Comparison of ENCODE assay signal across 10 cellular contexts in the genomic region with DNA sequence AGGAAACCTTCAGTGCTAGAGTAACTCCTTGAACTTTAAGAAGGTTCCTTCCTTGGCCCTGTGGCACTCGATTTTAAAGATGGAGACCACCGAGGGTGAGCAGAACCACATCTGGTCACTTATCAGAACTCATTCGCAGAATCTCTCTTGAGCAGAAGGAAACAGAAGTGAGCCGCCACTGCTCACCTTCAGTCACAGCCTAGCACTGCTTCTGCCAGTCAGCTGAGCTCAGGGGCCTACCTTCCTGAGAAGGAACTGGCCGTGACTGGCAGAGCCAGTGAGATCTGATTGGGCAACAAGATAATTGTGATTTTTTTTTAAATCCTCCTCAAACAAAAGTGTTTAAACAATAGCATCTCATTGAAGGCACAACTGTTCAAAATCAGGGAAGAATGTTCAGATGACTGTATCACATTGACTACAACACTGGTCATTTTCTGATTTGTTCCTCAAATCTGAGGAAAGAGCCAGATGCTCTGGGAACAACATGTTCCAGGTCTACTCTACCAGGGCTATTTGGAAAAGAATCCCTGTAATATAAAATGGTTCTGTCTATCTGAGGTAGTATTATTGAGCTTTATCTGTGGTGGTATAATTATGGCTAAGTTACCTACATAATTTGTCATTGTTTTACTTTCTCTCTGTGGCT. TPM values are rescaled to one million over a fixed set of nuclear protein-coding genes. Genes with fewer than 3 reads are reported as not detected.
DNase-seq lines count a peak whose midpoint lies in the region; ATAC-seq and TF ChIP-seq lines count a peak whose summit lies in the region.
"Had no signal": no experiment of that assay in that cellular context is flagged by ENCODE, and none has a peak within 500 bp of the region (broad histone marks: within the 10 kb centered on the region; RNA-seq: fewer than 3 reads in every experiment).

No MANE protein-coding gene starts in this region.

- H3K4me1 ChIP-seq in neural progenitor cell (peaks cover 15% of the 10 kb centered on the region), body of pancreas (peaks cover 13% of the 10 kb centered on the region)

- TF ChIP-seq CTCF in neural progenitor cell (IDR thresholded peaks at IDR 0.05) (no peak), body of pancreas (IDR thresholded peaks at IDR 0.05) (no peak)

- peaks cover 4% of the 10 kb centered on the region for H3K36me3 Mint-ChIP-seq in activated naive CD4-positive, alpha-beta T cell treated with anti-CD3 and anti-CD28 coated beads for 36 hours (ENCODE audit: low read depth)
- H3K36me3 Mint-ChIP-seq in neural progenitor cell = peaks cover 2% of the 10 kb centered on the region

- H3K4me3 Mint-ChIP-seq in activated naive CD4-positive, alpha-beta T cell treated with anti-CD3 and anti-CD28 coated beads for 36 hours = peak overlapping the region; percentile 53
- no peak overlapping the region for H3K4me3 Mint-ChIP-seq in neural progenitor cell

- peaks cover 58% of the 10 kb centered on the region for H3K4me1 Mint-ChIP-seq in activated naive CD4-positive, alpha-beta T cell treated with anti-CD3 and anti-CD28 coated beads for 36 hours (ENCODE audit: low read depth)
- H3K4me1 Mint-ChIP-seq in neural progenitor cell = peaks cover 18% of the 10 kb centered on the region

- no peak overlapping the region for H3K4me3 ChIP-seq in neural progenitor cell
- H3K4me3 ChIP-seq in body of pancreas = no peak overlapping the region
- H3K4me3 ChIP-seq: pancreas had no signal

- H3K9me3 ChIP-seq in neural progenitor cell (ENCODE audit: low read depth) (no peaks in the 10 kb centered on the region), body of pancreas (no peaks in the 10 kb centered on the region)
- H3K9me3 ChIP-seq: pancreas had no signal

- TF ChIP-seq POLR2A in body of pancreas (IDR thresholded peaks at IDR 0.05) = no peak

- no peak for ATAC-seq in GM18502 (IDR thresholded peaks at IDR 0.05; ENCODE audit: poor library complexity, unreplicated experiment)
- ATAC-seq in body of pancreas = no peak
- ATAC-seq: pancreas had no signal

- peak overlapping the region; percentile 6 for H2AFZ ChIP-seq in neural progenitor cell (replicated peaks)

- H3F3A ChIP-seq in neural progenitor cell (ENCODE audit: low read depth) = peaks cover 8% of the 10 kb centered on the region

- H4K20me1 ChIP-seq in neural progenitor cell (ENCODE audit: low read depth) = peaks cover 14% of the 10 kb centered on the region

- intact Hi-C loops in activated naive CD4-positive, alpha-beta T cell treated with anti-CD3 and anti-CD28 coated beads for 36 hours (cut with micrococcal nuclease) = loop anchor here (5.0 kb wide), 6 partner anchors 232 to 1627 kb away; partner anchors contain the start of genes CBLL1 and HBP1
- intact Hi-C loops in body of pancreas (cut with DNase I) = no loop called here

- DNase-seq in stimulated activated CD4-positive, alpha-beta T cell treated with anti-CD3 and anti-CD28 coated beads, Interleukin-15, amount 100 ng/mL, for 48 hours (ENCODE audit: low read depth in 2 of 2) = peak; percentile 7 to 18
- DNase-seq in stimulated activated CD4-positive, alpha-beta T cell treated with anti-CD3 and anti-CD28 coated beads, Interleukin-12 subunit alpha, Interleukin-12 subunit beta, amount 100 ng/mL, for 4 hours = no peak
- DNase-seq in activated naive CD4-positive, alpha-beta T cell treated with anti-CD3 and anti-CD28 coated beads for 36 hours = peak; percentile 76
- DNase-seq in neural progenitor cell (ENCODE audit: low spot score) = no peak
- no peak for DNase-seq in NCI-H1092 treated with DMSO at 0.1 percent for 48 hours (lab: John Stamatoyannopoulos, UW)
- DNase-seq in NCI-H1105 (lab: John Stamatoyannopoulos, UW) = no peak
- DNase-seq in body of pancreas = no peak
- DNase-seq: brain microvascular endothelial cell, pancreas had no signal

- no peaks in the 10 kb centered on the region for H3K9me3 Mint-ChIP-seq in activated naive CD4-positive, alpha-beta T cell treated with anti-CD3 and anti-CD28 coated beads for 36 hours
- no peaks in the 10 kb centered on the region for H3K9me3 Mint-ChIP-seq in neural progenitor cell

- peak overlapping the region; percentile 82 for H3K27ac Mint-ChIP-seq in activated naive CD4-positive, alpha-beta T cell treated with anti-CD3 and anti-CD28 coated beads for 36 hours
- no peak overlapping the region for H3K27ac Mint-ChIP-seq in neural progenitor cell

- H3K36me3 ChIP-seq in neural progenitor cell (no peaks in the 10 kb centered on the region), body of pancreas (replicated peaks in 1 of 2; ENCODE audit: insufficient read depth in 1 of 2, low read depth in 2 of 2) (no peaks in the 10 kb centered on the region)
- H3K36me3 ChIP-seq: brain microvascular endothelial cell, pancreas had no signal

- H3K9ac ChIP-seq in neural progenitor cell = no peak overlapping the region

- CTCF ChIA-PET in activated naive CD4-positive, alpha-beta T cell treated with anti-CD3 and anti-CD28 coated beads for 36 hours (lab: Charles Lee) = interaction anchor here (0.9 to 1.5 kb wide), 4 partner anchors 12 to 43 kb away, joined by 3 to 5 read pairs (median 4); no protein-coding TSS in a partner anchor

- H3K27ac ChIP-seq in neural progenitor cell (no peak overlapping the region), body of pancreas (no peak overlapping the region)
- H3K27ac ChIP-seq: brain microvascular endothelial cell, pancreas had no signal

- H3K27me3 Mint-ChIP-seq in activated naive CD4-positive, alpha-beta T cell treated with anti-CD3 and anti-CD28 coated beads for 36 hours (ENCODE audit: low read depth) = no peaks in the 10 kb centered on the region
- peaks cover 2% of the 10 kb centered on the region for H3K27me3 Mint-ChIP-seq in neural progenitor cell (ENCODE audit: insufficient read depth, low read depth)

- H3K27me3 ChIP-seq in neural progenitor cell (peaks cover 16% of the 10 kb centered on the region), body of pancreas (no peaks in the 10 kb centered on the region)
- H3K27me3 ChIP-seq: brain microvascular endothelial cell, pancreas had no signal

- WGBS in body of pancreas, 2 donors = 50 to 67% methylated on average over 5 of the region's 5 CpGs

- peaks cover 19% of the 10 kb centered on the region for H3K79me2 ChIP-seq in neural progenitor cell (ENCODE audit: low read depth)

- H3K4me2 ChIP-seq in neural progenitor cell = no peak overlapping the region

RNA-seq across cellular contexts. Expression of gene SYPL1, which starts 2.7 kb away (rescaled TPM):
- 10 to 100 TPM; 24.7 to 26.6 TPM for total RNA-seq in activated naive CD4-positive, alpha-beta T cell treated with anti-CD3 and anti-CD28 coated beads for 36 hours
- total RNA-seq in neural progenitor cell (ENCODE audit: low replicate concordance) (29.9 and 48.8 TPM in 2 replicates), body of pancreas (10 to 100 TPM; 35.6 to 44.1 TPM)

Comparison
In these comparisons a context has a peak if more than half of its experiments do, and no peak if none do; other contexts are left out.
1. DNase-seq: peak in stimulated activated CD4-positive, alpha-beta T cell treated with anti-CD3 and anti-CD28 coated beads, Interleukin-15, amount 100 ng/mL, for 48 hours (2 of 2) and activated naive CD4-positive, alpha-beta T cell treated with anti-CD3 and anti-CD28 coated beads for 36 hours (single experiment); none in stimulated activated CD4-positive, alpha-beta T cell treated with anti-CD3 and anti-CD28 coated beads, Interleukin-12 subunit alpha, Interleukin-12 subunit beta, amount 100 ng/mL, for 4 hours (single experiment), neural progenitor cell (single experiment), NCI-H1092 treated with DMSO at 0.1 percent for 48 hours (single experiment), NCI-H1105 (single experiment) and body of pancreas (0 of 4).